ENCODE assay signal across 9 cellular contexts in the genomic region with DNA sequence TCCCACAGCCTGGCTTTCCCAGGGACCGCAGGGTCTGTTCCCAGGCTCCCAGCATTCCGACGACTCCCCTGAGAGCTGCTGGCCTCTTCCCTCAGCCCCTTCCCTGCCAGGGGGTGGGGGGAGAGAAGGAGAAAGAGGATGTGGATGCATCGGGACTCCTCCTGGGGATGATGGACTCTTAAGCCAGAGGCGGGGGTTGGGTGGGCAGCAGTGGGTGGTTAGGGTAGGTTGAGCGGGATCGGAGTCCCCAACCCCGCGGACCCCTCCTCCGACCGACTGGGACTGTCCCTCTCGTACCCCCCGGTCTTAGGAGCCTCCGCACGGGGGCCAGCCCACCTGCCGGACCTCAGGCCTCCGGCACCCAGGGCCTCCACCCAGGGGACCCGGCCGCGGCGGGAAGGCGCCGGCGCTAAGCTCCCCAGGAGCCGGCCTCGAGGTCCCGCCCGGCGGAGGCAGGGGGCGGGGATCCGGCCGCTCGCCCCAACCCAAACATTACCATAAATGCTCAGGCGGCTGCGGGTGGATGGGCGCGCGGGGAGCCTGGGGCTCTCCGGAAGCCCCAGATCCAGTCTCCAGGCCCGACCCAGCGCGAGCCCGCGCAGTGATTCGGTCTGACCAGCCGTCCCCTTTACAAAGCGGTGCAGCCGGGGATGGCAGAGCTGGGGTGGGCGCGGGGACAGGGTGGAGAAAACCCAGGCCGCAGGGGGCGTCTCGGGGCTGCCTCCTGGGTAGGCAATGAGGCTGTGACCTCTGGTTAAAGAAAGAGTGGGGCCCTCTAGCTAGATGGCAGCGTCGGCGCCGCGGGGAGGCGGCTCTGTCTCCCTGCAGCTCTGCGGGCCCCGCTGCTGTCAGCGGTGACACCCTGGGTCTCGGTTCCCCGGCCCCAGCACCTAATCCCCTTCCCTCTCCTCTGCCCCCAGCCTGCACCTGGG. TPM values are rescaled to one million over a fixed set of nuclear protein-coding genes. Genes with fewer than 3 reads are reported as not detected.
A peak's percentile ranks its signal among the peaks of the same experiment; 100 is the strongest.
DNase-seq lines count a peak whose midpoint lies in the region; ATAC-seq and TF ChIP-seq lines count a peak whose summit lies in the region.
"Had no signal": no experiment of that assay in that cellular context is flagged by ENCODE, and none has a peak within 500 bp of the region (broad histone marks: within the 10 kb centered on the region; RNA-seq: fewer than 3 reads in every experiment).

No MANE protein-coding gene starts in this region.

- peak overlapping the region; percentile 61 for H3K4me3 ChIP-seq in HUES64 (ENCODE audit: low read length)
- H3K4me3 ChIP-seq in urinary bladder (ENCODE audit: low read depth, low read length) = peak overlapping the region; percentile 44

- no peaks in the 10 kb centered on the region for H3K36me3 Mint-ChIP-seq in CD4-positive, alpha-beta T cell (ENCODE audit: low read depth)
- H3K36me3 Mint-ChIP-seq in activated T-cell treated with anti-CD3 and anti-CD28 coated beads, Interleukin-2, amount 50 U/mL, for 24 hours (ENCODE audit: low read depth) = no peaks in the 10 kb centered on the region
- no peaks in the 10 kb centered on the region for H3K36me3 Mint-ChIP-seq in naive B cell

- 2% methylated on average over 63 of the region's 64 CpGs for WGBS in HUES64
- WGBS in urinary bladder = 2% methylated on average over 64 of the region's 64 CpGs

- H3K27me3 Mint-ChIP-seq in CD4-positive, alpha-beta T cell = peaks cover 24% of the 10 kb centered on the region
- H3K27me3 Mint-ChIP-seq in activated T-cell treated with anti-CD3 and anti-CD28 coated beads, Interleukin-2, amount 50 U/mL, for 24 hours = peaks cover 29% of the 10 kb centered on the region
- H3K27me3 Mint-ChIP-seq in naive B cell = peaks cover 5 to 32% (median 27%) of the 10 kb centered on the region in 3 donors

- H3K9me3 ChIP-seq in CD4-positive, alpha-beta T cell (ENCODE audit: control insufficient read depth, low read length) = no peaks in the 10 kb centered on the region
- no peaks in the 10 kb centered on the region for H3K9me3 ChIP-seq in HUES64 (ENCODE audit: insufficient read depth, low read depth, low read length)

- H3K27ac ChIP-seq in CD4-positive, alpha-beta T cell (ENCODE audit: low read depth, low read length) = peak overlapping the region; percentile 21
- H3K27ac ChIP-seq in HUES64 (ENCODE audit: low read depth, low read length) = peak overlapping the region; percentile 86
- H3K27ac ChIP-seq in urinary bladder (ENCODE audit: low read depth) = peak overlapping the region; percentile 87

- peaks cover 18% of the 10 kb centered on the region for H3K27me3 ChIP-seq in CD4-positive, alpha-beta T cell (ENCODE audit: control insufficient read depth, insufficient read depth, low read length)
- H3K27me3 ChIP-seq in HUES64 (ENCODE audit: insufficient read depth, low read length) = peaks cover 21% of the 10 kb centered on the region

- POLR2A ChIA-PET in CD4-positive, alpha-beta T cell (lab: Charles Lee) = interaction anchor here (1.0 to 3.7 kb wide), 9 partner anchors 10 to 253 kb away, joined by 3 to 27 read pairs (median 4); a partner anchor contains a TSS

- peak overlapping the region; percentile 63 for H3K9ac ChIP-seq in HUES64 (ENCODE audit: low read depth, low read length)

- H3K4me1 ChIP-seq in HUES64 (ENCODE audit: insufficient read depth, low read length) (peaks cover 39% of the 10 kb centered on the region), urinary bladder (ENCODE audit: insufficient read depth) (no peaks in the 10 kb centered on the region)

- H3K9me3 Mint-ChIP-seq in CD4-positive, alpha-beta T cell = no peaks in the 10 kb centered on the region
- H3K9me3 Mint-ChIP-seq in activated T-cell treated with anti-CD3 and anti-CD28 coated beads, Interleukin-2, amount 50 U/mL, for 24 hours = no peaks in the 10 kb centered on the region
- H3K9me3 Mint-ChIP-seq in naive B cell = no peaks in the 10 kb centered on the region

- H3K27ac Mint-ChIP-seq in CD4-positive, alpha-beta T cell = peak overlapping the region; percentile 85
- peak overlapping the region; percentile 85 for H3K27ac Mint-ChIP-seq in activated T-cell treated with anti-CD3 and anti-CD28 coated beads, Interleukin-2, amount 50 U/mL, for 24 hours
- peak overlapping the region in 2 of 6 donors; percentile 63 to 83 for H3K27ac Mint-ChIP-seq in naive B cell

- peak overlapping the region; percentile 88 for H3K4me3 Mint-ChIP-seq in CD4-positive, alpha-beta T cell
- H3K4me3 Mint-ChIP-seq in activated T-cell treated with anti-CD3 and anti-CD28 coated beads, Interleukin-2, amount 50 U/mL, for 24 hours = peak overlapping the region; percentile 77
- peak overlapping the region; percentile 84 to 95 (median 88) for H3K4me3 Mint-ChIP-seq in naive B cell

- no peaks in the 10 kb centered on the region for H3K36me3 ChIP-seq in HUES64 (ENCODE audit: insufficient read depth, low read length)
- no peaks in the 10 kb centered on the region for H3K36me3 ChIP-seq in urinary bladder (ENCODE audit: insufficient read depth)

- TF ChIP-seq CTCF in CD4-positive, alpha-beta T cell (IDR thresholded peaks at IDR 0.05) = no peak

- peaks cover 29% of the 10 kb centered on the region for H3K4me1 Mint-ChIP-seq in CD4-positive, alpha-beta T cell (ENCODE audit: low read depth)
- H3K4me1 Mint-ChIP-seq in activated T-cell treated with anti-CD3 and anti-CD28 coated beads, Interleukin-2, amount 50 U/mL, for 24 hours (ENCODE audit: low read depth) = peaks cover 29% of the 10 kb centered on the region
- H3K4me1 Mint-ChIP-seq in naive B cell = peaks cover 29 to 43% (median 30%) of the 10 kb centered on the region in 3 donors

- intact Hi-C loops in CD4-positive, alpha-beta T cell (cut with DNase I, micrococcal nuclease) = loop anchor here (5.0 kb wide), 1 partner anchor 39 kb away; no protein-coding TSS in a partner anchor

- ATAC-seq in CD4-positive, alpha-beta T cell (ENCODE audit: poor library complexity) = peak; percentile 66
- ATAC-seq in GM19397 (IDR thresholded peaks at IDR 0.05; ENCODE audit: unreplicated experiment) (peak; percentile 58), naive B cell (ENCODE audit: low read depth in 2 of 2) (peak; percentile 73 to 75)

- peak in 6 of 10 experiments; percentile 33 to 55 (median 38) for DNase-seq in CD4-positive, alpha-beta T cell
- DNase-seq in activated T-cell treated with anti-CD3 and anti-CD28 coated beads, Interleukin-2, amount 50 U/mL, for 24 hours = peak; percentile 77
- DNase-seq in fibroblast of gingiva (ENCODE audit: low read depth) = peak; percentile 32
- peak; percentile 48 for DNase-seq in naive B cell
- DNase-seq in amniotic stem cell (lab: John Stamatoyannopoulos, UW) = no peak

- CTCF ChIA-PET in CD4-positive, alpha-beta T cell (lab: Charles Lee) = interaction anchor here (0.6 to 4.3 kb wide), 11 partner anchors 11 to 152 kb away, joined by 3 to 18 read pairs (median 3); a partner anchor contains a TSS

RNA-seq across cellular contexts. Expression of a gene that starts 3.9 kb away (rescaled TPM):
- total RNA-seq in CD4-positive, alpha-beta T cell = 10 to 100 TPM; 16.0 to 16.5 TPM
- 13.1 TPM for polyA plus RNA-seq in HUES64 (2013, experiment 1 of 2)
- polyA plus RNA-seq in HUES64 (2013, experiment 2 of 2) = 12.7 TPM
- polyA plus RNA-seq in naive B cell (ENCODE audit: low read depth in 6 of 6) (not detected), urinary bladder (451 TPM)
- 154 TPM for total RNA-seq in urinary bladder

RNA-seq across cellular contexts. Expression of a gene that starts 13.5 kb away (rescaled TPM):
- total RNA-seq in CD4-positive, alpha-beta T cell = 10 to 100 TPM; 18.3 to 20.5 TPM
- 43.1 TPM for polyA plus RNA-seq in HUES64 (2013, experiment 1 of 2)
- 56.8 TPM for polyA plus RNA-seq in HUES64 (2013, experiment 2 of 2)
- 10 to 100 TPM; 48.8 to 98.6 (median 58.0) TPM for polyA plus RNA-seq in naive B cell (ENCODE audit: low read depth in 6 of 6)
- 4.7 TPM for total RNA-seq in urinary bladder
- 33.3 TPM for polyA plus RNA-seq in urinary bladder

RNA-seq across cellular contexts. Expression of a gene that starts 19.8 kb away (rescaled TPM):
- total RNA-seq in CD4-positive, alpha-beta T cell = not detected
- 1.1 TPM for polyA plus RNA-seq in HUES64 (2013, experiment 1 of 2)
- 2.3 TPM for polyA plus RNA-seq in HUES64 (2013, experiment 2 of 2)
- polyA plus RNA-seq in naive B cell (ENCODE audit: low read depth in 6 of 6) (not detected), urinary bladder (46.7 TPM)
- total RNA-seq in urinary bladder = 17.4 TPM

RNA-seq across cellular contexts. Expression of a gene that starts 25.6 kb away (rescaled TPM):
- not detected for total RNA-seq in CD4-positive, alpha-beta T cell
- polyA plus RNA-seq in HUES64 (2013, experiment 1 of 2) = not detected
- not detected for polyA plus RNA-seq in HUES64 (2013, experiment 2 of 2)
- polyA plus RNA-seq in naive B cell (ENCODE audit: low read depth in 6 of 6) (not detected), urinary bladder (0.03 TPM)
- total RNA-seq in urinary bladder = not detected
- total RNA-seq: LHCN-M2 had no signal

Comparison
In these comparisons a context has a peak if more than half of its experiments do, and no peak if none do; other contexts are left out.
1. H3K27ac ChIP-seq: peak in every context shown above with its lines; median percentile 87 in urinary bladder; 86 in HUES64; 21 in CD4-positive, alpha-beta T cell.
2. RNA of a gene that starts 19.8 kb away (total RNA-seq): 17.4 TPM in urinary bladder (single experiment); not detected in CD4-positive, alpha-beta T cell; every median in the first group is over 10 times any median in the second.
3. Peak in every context shown above with its lines, with median percentiles within 50 percentile points of each other: ATAC-seq and H3K4me3 Mint-ChIP-seq.